8 cellular contexts compared by ENCODE assay signal in the genomic region with DNA sequence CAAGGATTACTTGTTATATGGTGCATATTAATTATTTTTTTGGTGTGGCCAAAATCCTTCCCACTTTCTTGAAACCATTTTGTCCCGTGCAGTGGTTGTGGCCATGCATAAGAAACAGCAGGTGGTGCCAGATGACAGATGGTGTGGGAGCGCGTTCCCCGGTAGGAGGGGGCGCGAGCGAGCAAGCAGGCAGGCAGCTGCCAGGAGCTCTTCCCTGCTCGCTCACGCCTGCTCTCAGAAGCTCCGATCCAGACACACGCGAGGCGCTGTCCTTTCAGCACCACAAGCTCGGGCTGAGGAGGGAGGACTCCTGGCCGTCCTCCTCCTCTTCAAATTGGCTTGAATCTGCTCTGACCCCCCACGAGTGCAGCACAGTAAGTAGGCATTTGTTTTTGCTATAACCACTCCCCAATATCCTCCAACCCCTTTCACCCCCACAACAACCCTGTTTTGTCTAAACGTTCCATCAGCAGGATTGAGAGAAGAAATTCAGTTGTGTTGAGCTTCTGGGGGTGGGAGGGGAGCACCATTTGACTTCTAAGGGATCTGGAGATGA. TPM values are rescaled to one million over a fixed set of nuclear protein-coding genes. Genes with fewer than 3 reads are reported as not detected.
DNase-seq lines count a peak whose midpoint lies in the region; ATAC-seq, FAIRE-seq and TF ChIP-seq lines count a peak whose summit lies in the region.

A gene (plus strand): TSS at position 237 of the 556 bp plus-strand sequence. CDS start 1,050 bp downstream, outside the sequence.

- intact Hi-C loops in activated T-helper 1 cell treated with anti-CD3 and anti-CD28 coated beads, Interleukin-12 subunit alpha, Interleukin-12 subunit beta, Interleukin-2, Interleukin-4 antibody, amounts not matched to agents 30 ng/mL and 10 ng/mL and 1 ng/mL, durations not matched to agents 14 hours and 24 hours and 36 hours (cut with micrococcal nuclease), result loop anchor here (1.0 kb wide), 1 partner anchor 267 kb away; no protein-coding TSS in a partner anchor

- no peak within 1 kb of the TSS for H3K4me2 ChIP-seq in parathyroid adenoma (ENCODE audit: low read length)

- no peak within 1 kb of the TSS for H3K4me3 ChIP-seq in parathyroid adenoma (ENCODE audit: low read depth, low read length)

- H3K9me3 ChIP-seq in parathyroid adenoma (ENCODE audit: control insufficient read depth, low read length), result no peaks in the 10 kb centered on the region

- H3K27ac Mint-ChIP-seq in activated T-helper 1 cell treated with anti-CD3 and anti-CD28 coated beads, Interleukin-12 subunit alpha, Interleukin-12 subunit beta, Interleukin-2, Interleukin-4 antibody, amounts not matched to agents 30 ng/mL and 10 ng/mL and 1 ng/mL, durations not matched to agents 14 hours and 24 hours and 36 hours, result no peak within 1 kb of the TSS

- H3K79me2 ChIP-seq in parathyroid adenoma, result no peaks in the 10 kb centered on the region

- H3K36me3 Mint-ChIP-seq in activated T-helper 1 cell treated with anti-CD3 and anti-CD28 coated beads, Interleukin-12 subunit alpha, Interleukin-12 subunit beta, Interleukin-2, Interleukin-4 antibody, amounts not matched to agents 30 ng/mL and 10 ng/mL and 1 ng/mL, durations not matched to agents 14 hours and 24 hours and 36 hours (ENCODE audit: low read depth), result no peaks in the 10 kb centered on the region

- FAIRE-seq in D721Med (lab: Jason Lieb, UNC), result peak; percentile 80

- no peaks in the 10 kb centered on the region for H3K4me1 ChIP-seq in parathyroid adenoma

- TF ChIP-seq CTCF in D721Med (IDR thresholded peaks at IDR 0.05; ENCODE audit: insufficient read depth, missing control alignments) (peak; percentile 99), parathyroid adenoma (IDR thresholded peaks at IDR 0.05) (peak; percentile 94)

- H3K27me3 ChIP-seq in parathyroid adenoma (ENCODE audit: control insufficient read depth, insufficient read depth, low read length), result no peaks in the 10 kb centered on the region

- H3K27ac ChIP-seq in parathyroid adenoma, result no peak within 1 kb of the TSS

- H3K9me3 Mint-ChIP-seq in activated T-helper 1 cell treated with anti-CD3 and anti-CD28 coated beads, Interleukin-12 subunit alpha, Interleukin-12 subunit beta, Interleukin-2, Interleukin-4 antibody, amounts not matched to agents 30 ng/mL and 10 ng/mL and 1 ng/mL, durations not matched to agents 14 hours and 24 hours and 36 hours, result no peaks in the 10 kb centered on the region

- ATAC-seq in GM19438 (IDR thresholded peaks at IDR 0.05; ENCODE audit: low read depth, unreplicated experiment) (peak; percentile 99), HG03469 (IDR thresholded peaks at IDR 0.05; ENCODE audit: unreplicated experiment) (peak; percentile 72), GM18873 (IDR thresholded peaks at IDR 0.05; ENCODE audit: low FRiP score, unreplicated experiment) (no peak)

- DNase-seq in D721Med (ENCODE audit: insufficient read length, low spot score), result no peak
- peak; percentile 78 for DNase-seq in NCI-H510A (lab: John Stamatoyannopoulos, UW)
- DNase-seq in activated T-helper 1 cell treated with anti-CD3 and anti-CD28 coated beads, Interleukin-12 subunit alpha, Interleukin-12 subunit beta, Interleukin-2, Interleukin-4 antibody, amounts not matched to agents 30 ng/mL and 10 ng/mL and 1 ng/mL, durations not matched to agents 14 hours and 24 hours and 36 hours (ENCODE audit: low spot score), result peak; percentile 12
- DNase-seq in globus pallidus (ENCODE audit: low spot score), result peak; percentile 92

- no peaks in the 10 kb centered on the region for H3K4me1 Mint-ChIP-seq in activated T-helper 1 cell treated with anti-CD3 and anti-CD28 coated beads, Interleukin-12 subunit alpha, Interleukin-12 subunit beta, Interleukin-2, Interleukin-4 antibody, amounts not matched to agents 30 ng/mL and 10 ng/mL and 1 ng/mL, durations not matched to agents 14 hours and 24 hours and 36 hours (ENCODE audit: low read depth)

- H3K27me3 Mint-ChIP-seq in activated T-helper 1 cell treated with anti-CD3 and anti-CD28 coated beads, Interleukin-12 subunit alpha, Interleukin-12 subunit beta, Interleukin-2, Interleukin-4 antibody, amounts not matched to agents 30 ng/mL and 10 ng/mL and 1 ng/mL, durations not matched to agents 14 hours and 24 hours and 36 hours (ENCODE audit: insufficient read depth), result peaks cover under 1% of the 10 kb centered on the region

- peak within 1 kb of the TSS; percentile 67 for H2AFZ ChIP-seq in parathyroid adenoma

- H3K4me3 Mint-ChIP-seq in activated T-helper 1 cell treated with anti-CD3 and anti-CD28 coated beads, Interleukin-12 subunit alpha, Interleukin-12 subunit beta, Interleukin-2, Interleukin-4 antibody, amounts not matched to agents 30 ng/mL and 10 ng/mL and 1 ng/mL, durations not matched to agents 14 hours and 24 hours and 36 hours, result no peak within 1 kb of the TSS

- no peaks in the 10 kb centered on the region for H3K36me3 ChIP-seq in parathyroid adenoma (ENCODE audit: control insufficient read depth, insufficient read depth, low read length)

- no peak within 1 kb of the TSS for H3K9ac ChIP-seq in parathyroid adenoma

RNA-seq across cellular contexts. Expression of the gene that starts here (rescaled TPM):
- not detected in 2 replicates for total RNA-seq in activated T-helper 1 cell treated with anti-CD3 and anti-CD28 coated beads, Interleukin-12 subunit alpha, Interleukin-12 subunit beta, Interleukin-2, Interleukin-4 antibody, amounts not matched to agents 30 ng/mL and 10 ng/mL and 1 ng/mL, durations not matched to agents 14 hours and 24 hours and 36 hours

Comparison
In these comparisons a context has a peak if more than half of its experiments do, and no peak if none do; other contexts are left out.
1. Peak in DNase-seq in activated T-helper 1 cell treated with anti-CD3 and anti-CD28 coated beads, Interleukin-12 subunit alpha, Interleukin-12 subunit beta, Interleukin-2, Interleukin-4 antibody, amounts not matched to agents 30 ng/mL and 10 ng/mL and 1 ng/mL, durations not matched to agents 14 hours and 24 hours and 36 hours; RNA of the gene not detected or under 1 TPM.